ENCODE assay signal across 1 cellular context in the genomic region with DNA sequence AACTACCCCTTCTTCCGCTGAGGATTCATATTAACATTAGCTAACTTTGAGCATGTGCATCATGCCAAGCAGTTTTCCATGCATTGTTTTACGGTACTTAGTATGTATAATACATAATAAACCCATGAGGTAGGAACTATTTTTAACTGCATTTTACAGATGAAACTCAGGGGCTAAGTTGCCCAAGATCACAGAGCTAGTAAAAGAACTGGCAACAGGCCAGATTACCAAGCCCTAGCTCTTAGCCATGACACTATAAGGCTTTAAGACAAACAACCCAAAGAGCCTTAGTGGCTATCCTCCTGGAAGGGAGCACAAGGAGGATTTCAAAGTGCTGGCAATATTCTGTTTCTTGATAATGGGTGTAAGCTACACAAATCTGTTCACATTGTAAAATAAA.
TF ChIP-seq lines count a peak whose summit lies in the region.

No MANE protein-coding gene starts in this region.

TF ChIP-seq in K562, 482 proteins besides CTCF, POLR2A, EP300 and RAD21 (continued from another document):
- TF ChIP-seq, protein P1, sequence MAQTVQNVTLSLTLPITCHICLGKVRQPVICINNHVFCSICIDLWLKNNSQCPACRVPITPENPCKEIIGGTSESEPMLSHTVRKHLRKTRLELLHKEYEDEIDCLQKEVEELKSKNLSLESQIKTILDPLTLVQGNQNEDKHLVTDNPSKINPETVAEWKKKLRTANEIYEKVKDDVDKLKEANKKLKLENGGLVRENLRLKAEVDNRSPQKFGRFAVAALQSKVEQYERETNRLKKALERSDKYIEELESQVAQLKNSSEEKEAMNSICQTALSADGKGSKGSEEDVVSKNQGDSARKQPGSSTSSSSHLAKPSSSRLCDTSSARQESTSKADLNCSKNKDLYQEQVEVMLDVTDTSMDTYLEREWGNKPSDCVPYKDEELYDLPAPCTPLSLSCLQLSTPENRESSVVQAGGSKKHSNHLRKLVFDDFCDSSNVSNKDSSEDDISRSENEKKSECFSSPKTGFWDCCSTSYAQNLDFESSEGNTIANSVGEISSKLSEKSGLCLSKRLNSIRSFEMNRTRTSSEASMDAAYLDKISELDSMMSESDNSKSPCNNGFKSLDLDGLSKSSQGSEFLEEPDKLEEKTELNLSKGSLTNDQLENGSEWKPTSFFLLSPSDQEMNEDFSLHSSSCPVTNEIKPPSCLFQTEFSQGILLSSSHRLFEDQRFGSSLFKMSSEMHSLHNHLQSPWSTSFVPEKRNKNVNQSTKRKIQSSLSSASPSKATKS (CRISPR knock-in tag; IDR thresholded peaks at IDR 0.05) = no peak
- TF ChIP-seq RFX1 (IDR thresholded peaks at IDR 0.05) (no peak), NFIC (IDR thresholded peaks at IDR 0.05) (peak; percentile 90), ZNF146 (CRISPR knock-in tag; IDR thresholded peaks at IDR 0.05; ENCODE audit: unreplicated experiment) (no peak), PHB2 (IDR thresholded peaks at IDR 0.05; ENCODE audit: low read depth) (no peak), ZNF57 (CRISPR knock-in tag; IDR thresholded peaks at IDR 0.05) (no peak), KAT2B (IDR thresholded peaks at IDR 0.05; ENCODE audit: low read depth, low read length) (no peak), SMAD2 (IDR thresholded peaks at IDR 0.05; ENCODE audit: low read depth, low read length) (no peak), NFIX (CRISPR knock-in tag; IDR thresholded peaks at IDR 0.05; ENCODE audit: low read depth) (peak; percentile 55), ZBED1 (IDR thresholded peaks at IDR 0.05) (no peak), KDM5B (IDR thresholded peaks at IDR 0.05; ENCODE audit: insufficient replicate concordance, low read depth, low read length) (no peak)
- TF ChIP-seq, protein P2, sequence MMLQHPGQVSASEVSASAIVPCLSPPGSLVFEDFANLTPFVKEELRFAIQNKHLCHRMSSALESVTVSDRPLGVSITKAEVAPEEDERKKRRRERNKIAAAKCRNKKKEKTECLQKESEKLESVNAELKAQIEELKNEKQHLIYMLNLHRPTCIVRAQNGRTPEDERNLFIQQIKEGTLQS (IDR thresholded peaks at IDR 0.05) = no peak
- TF ChIP-seq, protein P2 (CRISPR knock-in tag; conservative IDR thresholded peaks at IDR 0.05) = no peak
- TF ChIP-seq, protein P3, sequence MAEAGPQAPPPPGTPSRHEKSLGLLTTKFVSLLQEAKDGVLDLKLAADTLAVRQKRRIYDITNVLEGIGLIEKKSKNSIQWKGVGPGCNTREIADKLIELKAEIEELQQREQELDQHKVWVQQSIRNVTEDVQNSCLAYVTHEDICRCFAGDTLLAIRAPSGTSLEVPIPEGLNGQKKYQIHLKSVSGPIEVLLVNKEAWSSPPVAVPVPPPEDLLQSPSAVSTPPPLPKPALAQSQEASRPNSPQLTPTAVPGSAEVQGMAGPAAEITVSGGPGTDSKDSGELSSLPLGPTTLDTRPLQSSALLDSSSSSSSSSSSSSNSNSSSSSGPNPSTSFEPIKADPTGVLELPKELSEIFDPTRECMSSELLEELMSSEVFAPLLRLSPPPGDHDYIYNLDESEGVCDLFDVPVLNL (CRISPR knock-in tag; IDR thresholded peaks at IDR 0.05; ENCODE audit: low read depth) = no peak
